ENCODE assay signal across 11 cellular contexts in the genomic region with DNA sequence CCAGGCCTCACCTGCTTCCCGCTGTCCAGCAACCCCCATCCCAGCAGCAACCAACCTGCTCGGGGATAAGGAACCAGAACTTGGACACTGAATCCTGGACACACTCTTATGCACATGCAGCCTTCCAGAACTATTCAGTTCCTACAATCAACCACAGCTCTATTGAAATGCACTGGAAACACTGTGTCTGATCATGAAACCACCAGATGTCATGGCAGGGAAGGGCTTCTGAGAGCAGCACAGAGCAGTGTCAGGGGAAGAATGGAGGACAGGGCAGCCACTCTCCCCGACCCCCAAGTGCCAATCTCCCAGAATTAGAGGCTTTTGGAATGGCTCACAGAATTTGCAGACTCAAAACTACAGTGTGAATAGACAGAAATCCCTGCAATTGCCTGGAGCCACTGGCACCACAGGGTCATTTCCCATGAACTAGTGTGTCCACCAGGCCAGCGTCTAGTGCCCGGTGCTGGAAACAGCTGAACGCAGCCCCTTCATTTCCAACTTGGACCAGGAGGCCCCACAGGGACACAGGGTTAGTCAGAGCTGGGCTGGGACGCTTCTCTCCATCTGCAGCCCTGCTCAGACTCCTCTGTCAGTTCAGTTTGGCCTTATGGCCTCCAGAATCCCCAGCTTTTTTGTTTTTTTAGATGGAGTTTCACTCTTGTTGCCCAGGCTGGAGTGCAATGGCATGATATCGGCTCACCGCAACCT. TPM values are rescaled to one million over a fixed set of nuclear protein-coding genes. Genes with fewer than 3 reads are reported as not detected.
DNase-seq lines count a peak whose midpoint lies in the region; ATAC-seq and TF ChIP-seq lines count a peak whose summit lies in the region.
"Had no signal": no experiment of that assay in that cellular context is flagged by ENCODE, and none has a peak within 500 bp of the region (broad histone marks: within the 10 kb centered on the region; RNA-seq: fewer than 3 reads in every experiment).

No MANE protein-coding gene starts in this region.

- no peaks in the 10 kb centered on the region for H3K9me3 Mint-ChIP-seq in activated naive CD8-positive, alpha-beta T cell treated with anti-CD3 and anti-CD28 coated beads for 36 hours
- no peaks in the 10 kb centered on the region for H3K9me3 Mint-ChIP-seq in activated naive CD8-positive, alpha-beta T cell treated with anti-CD3 and anti-CD28 coated beads, Interleukin-2, amount 50 U/mL, for 24 hours
- H3K9me3 Mint-ChIP-seq in naive thymus-derived CD4-positive, alpha-beta T cell: no peaks in the 10 kb centered on the region

- TF ChIP-seq CTCF in upper lobe of right lung (IDR thresholded peaks at IDR 0.05): no peak

- intact Hi-C loops in naive thymus-derived CD4-positive, alpha-beta T cell (cut with micrococcal nuclease): loop anchor here (1.0 to 10.0 kb wide), 3 partner anchors 30 to 220 kb away; a partner anchor contains a TSS
- intact Hi-C loops in upper lobe of right lung (cut with DNase I): loop anchor here (10.0 kb wide), 2 partner anchors 70 to 140 kb away; no protein-coding TSS in a partner anchor

- H3K36me3 ChIP-seq in naive thymus-derived CD4-positive, alpha-beta T cell (ENCODE audit: control insufficient read depth in 2 of 3, insufficient read depth in 3 of 3, low read length in 3 of 3): no peaks in the 10 kb centered on the region
- H3K36me3 ChIP-seq in upper lobe of right lung: no peaks in the 10 kb centered on the region
- H3K36me3 ChIP-seq: cardiac muscle cell had no signal

- no peaks in the 10 kb centered on the region for H3K9me3 ChIP-seq in naive thymus-derived CD4-positive, alpha-beta T cell (ENCODE audit: control insufficient read depth in 2 of 3, low read length in 3 of 3)
- H3K9me3 ChIP-seq in upper lobe of right lung: no peaks in the 10 kb centered on the region

- POLR2A ChIA-PET in naive thymus-derived CD4-positive, alpha-beta T cell (lab: Charles Lee): interaction anchor here (0.5 to 1.6 kb wide), 7 partner anchors 25 to 326 kb away, joined by 3 to 14 read pairs (median 5); a partner anchor contains a TSS

- no peak overlapping the region for H3K4me3 Mint-ChIP-seq in activated naive CD8-positive, alpha-beta T cell treated with anti-CD3 and anti-CD28 coated beads for 36 hours
- no peak overlapping the region for H3K4me3 Mint-ChIP-seq in activated naive CD8-positive, alpha-beta T cell treated with anti-CD3 and anti-CD28 coated beads, Interleukin-2, amount 50 U/mL, for 24 hours
- peak overlapping the region in 1 of 10 donors; percentile 66 for H3K4me3 Mint-ChIP-seq in naive thymus-derived CD4-positive, alpha-beta T cell

- peaks cover 0 to 4% of the 10 kb centered on the region in 2 donors for H3K4me1 ChIP-seq in naive thymus-derived CD4-positive, alpha-beta T cell (ENCODE audit: control insufficient read depth in 2 of 2, insufficient read depth in 2 of 2, low read length in 2 of 2)
- H3K4me1 ChIP-seq in upper lobe of right lung: peaks cover 29% of the 10 kb centered on the region

- H3K27me3 Mint-ChIP-seq in activated naive CD8-positive, alpha-beta T cell treated with anti-CD3 and anti-CD28 coated beads for 36 hours: no peaks in the 10 kb centered on the region
- no peaks in the 10 kb centered on the region for H3K27me3 Mint-ChIP-seq in activated naive CD8-positive, alpha-beta T cell treated with anti-CD3 and anti-CD28 coated beads, Interleukin-2, amount 50 U/mL, for 24 hours
- H3K27me3 Mint-ChIP-seq in naive thymus-derived CD4-positive, alpha-beta T cell: no peaks in the 10 kb centered on the region

- no peak for ATAC-seq in activated naive CD8-positive, alpha-beta T cell treated with anti-CD3 and anti-CD28 coated beads, Interleukin-2, amount 50 U/mL, for 24 hours
- no peak for ATAC-seq in naive thymus-derived CD4-positive, alpha-beta T cell
- ATAC-seq in upper lobe of right lung: no peak
- ATAC-seq in HG03280 (IDR thresholded peaks at IDR 0.05; ENCODE audit: unreplicated experiment): no peak
- ATAC-seq: HCT116 had no signal

- no peaks in the 10 kb centered on the region for H3K27me3 ChIP-seq in naive thymus-derived CD4-positive, alpha-beta T cell (ENCODE audit: control insufficient read depth in 2 of 2, insufficient read depth in 2 of 2, low read length in 2 of 2)
- no peaks in the 10 kb centered on the region for H3K27me3 ChIP-seq in upper lobe of right lung
- H3K27me3 ChIP-seq: cardiac muscle cell had no signal

- no peak for DNase-seq in activated naive CD8-positive, alpha-beta T cell treated with anti-CD3 and anti-CD28 coated beads for 36 hours
- no peak for DNase-seq in activated naive CD8-positive, alpha-beta T cell treated with anti-CD3 and anti-CD28 coated beads, Interleukin-2, amount 50 U/mL, for 24 hours
- no peak for DNase-seq in naive thymus-derived CD4-positive, alpha-beta T cell
- no peak for DNase-seq in upper lobe of right lung
- no peak for DNase-seq in activated CD8-positive, alpha-beta memory T cell treated with anti-CD3 and anti-CD28 coated beads, Interleukin-2, amount 50 U/mL, for 4 hours
- no peak for DNase-seq in NCI-H2171 treated with DMSO at 0.1 percent for 48 hours (lab: John Stamatoyannopoulos, UW)
- DNase-seq: NCI-H526 had no signal

- H3K27ac ChIP-seq in cingulate gyrus (ENCODE audit: low read depth, low read length) (peak overlapping the region; percentile 33), upper lobe of right lung (peak overlapping the region; percentile 30)
- peak overlapping the region; percentile 20 for H3K27ac ChIP-seq in naive thymus-derived CD4-positive, alpha-beta T cell (ENCODE audit: low read depth, low read length)

- H3K36me3 Mint-ChIP-seq in activated naive CD8-positive, alpha-beta T cell treated with anti-CD3 and anti-CD28 coated beads for 36 hours: no peaks in the 10 kb centered on the region
- H3K36me3 Mint-ChIP-seq in activated naive CD8-positive, alpha-beta T cell treated with anti-CD3 and anti-CD28 coated beads, Interleukin-2, amount 50 U/mL, for 24 hours (ENCODE audit: low read depth): no peaks in the 10 kb centered on the region
- H3K36me3 Mint-ChIP-seq in naive thymus-derived CD4-positive, alpha-beta T cell: no peaks in the 10 kb centered on the region

- H3K27ac Mint-ChIP-seq in activated naive CD8-positive, alpha-beta T cell treated with anti-CD3 and anti-CD28 coated beads for 36 hours: peak overlapping the region; percentile 79
- H3K27ac Mint-ChIP-seq in activated naive CD8-positive, alpha-beta T cell treated with anti-CD3 and anti-CD28 coated beads, Interleukin-2, amount 50 U/mL, for 24 hours: no peak overlapping the region
- H3K27ac Mint-ChIP-seq in naive thymus-derived CD4-positive, alpha-beta T cell: peak overlapping the region; percentile 72 to 96 (median 88)

- peaks cover 5% of the 10 kb centered on the region for H3K4me1 Mint-ChIP-seq in activated naive CD8-positive, alpha-beta T cell treated with anti-CD3 and anti-CD28 coated beads for 36 hours
- H3K4me1 Mint-ChIP-seq in activated naive CD8-positive, alpha-beta T cell treated with anti-CD3 and anti-CD28 coated beads, Interleukin-2, amount 50 U/mL, for 24 hours: peaks cover 13% of the 10 kb centered on the region
- peaks cover 15 to 32% (median 22%) of the 10 kb centered on the region in 7 donors for H3K4me1 Mint-ChIP-seq in naive thymus-derived CD4-positive, alpha-beta T cell

- H3K4me3 ChIP-seq in naive thymus-derived CD4-positive, alpha-beta T cell (ENCODE audit: low read length): no peak overlapping the region
- no peak overlapping the region for H3K4me3 ChIP-seq in upper lobe of right lung
- H3K4me3 ChIP-seq: cardiac muscle cell had no signal

- CTCF ChIA-PET in naive thymus-derived CD4-positive, alpha-beta T cell (lab: Charles Lee): interaction anchor here (6.3 kb wide), 1 partner anchor 145 kb away, joined by 50 read pairs; no protein-coding TSS in a partner anchor

RNA-seq across cellular contexts. Expression of a gene that starts 25.5 kb away (rescaled TPM):
- 100 to 1,000 TPM in 1 of 2 experiments, 10 to 100 TPM in 1; 93.9 to 105 TPM for total RNA-seq in activated naive CD8-positive, alpha-beta T cell treated with anti-CD3 and anti-CD28 coated beads for 36 hours
- 10 to 100 TPM in 4 of 5 experiments, 1 to 10 TPM in 1; 9.7 to 49.2 (median 26.5) TPM for total RNA-seq in naive thymus-derived CD4-positive, alpha-beta T cell
- 10 to 100 TPM; 29.0 to 38.2 TPM for polyA plus RNA-seq in naive thymus-derived CD4-positive, alpha-beta T cell
- 16.7 TPM for total RNA-seq in upper lobe of right lung

RNA-seq across cellular contexts. Expression of a gene that starts 29.5 kb away (rescaled TPM):
- total RNA-seq in activated naive CD8-positive, alpha-beta T cell treated with anti-CD3 and anti-CD28 coated beads for 36 hours: 100 to 1,000 TPM; 154 to 163 TPM
- total RNA-seq in naive thymus-derived CD4-positive, alpha-beta T cell: 100 to 1,000 TPM in 1 of 5 experiments, 10 to 100 TPM in 4; 59.2 to 164 (median 77.0) TPM
- polyA plus RNA-seq in naive thymus-derived CD4-positive, alpha-beta T cell: 10 to 100 TPM; 66.7 to 95.5 TPM
- 54.9 TPM for total RNA-seq in upper lobe of right lung
